Comparison of ENCODE assay signal across 1 cellular context in genomic region chr7:76359111-76359986, GRCh38.
TF ChIP-seq lines count a peak whose summit lies in the region.

No MANE protein-coding gene starts in this region.

TF ChIP-seq in K562, 482 proteins besides CTCF, POLR2A, EP300 and RAD21 (continued from another document and continues in another):
- TF ChIP-seq ZBTB26 (CRISPR knock-in tag; IDR thresholded peaks at IDR 0.05): 0 out of 2 replicates have a peak, but pooled peaks have one; percentile 73
- TF ChIP-seq MYC (IDR thresholded peaks at IDR 0.05; ENCODE audit: low read depth, low read length): peak; percentile 55; the same call in 1 of the 2 replicates
- TF ChIP-seq MYC (CRISPR knock-in tag; IDR thresholded peaks at IDR 0.05; ENCODE audit: borderline replicate concordance, low read depth): no peak; the same call in 1 of the 2 replicates
- peak; percentile 48; the same call in 1 of the 2 replicates for TF ChIP-seq SOX6 (IDR thresholded peaks at IDR 0.05)
- TF ChIP-seq GATAD2A (IDR thresholded peaks at IDR 0.05): peak; percentile 33; the same call in 1 of the 2 replicates
- TF ChIP-seq ZSCAN32 (CRISPR knock-in tag; IDR thresholded peaks at IDR 0.05): no peak
- TF ChIP-seq NBN (IDR thresholded peaks at IDR 0.05; ENCODE audit: low read depth): peak; percentile 63
- TF ChIP-seq TFAM (CRISPR knock-in tag; conservative IDR thresholded peaks at IDR 0.05): no peak
- no peak for TF ChIP-seq ZNF551 (CRISPR knock-in tag; IDR thresholded peaks at IDR 0.05)
- TF ChIP-seq TOE1 (IDR thresholded peaks at IDR 0.05; ENCODE audit: borderline replicate concordance): peak; percentile 76
- TF ChIP-seq TOE1 (CRISPR knock-in tag; IDR thresholded peaks at IDR 0.05; ENCODE audit: borderline replicate concordance, low read depth): no peak
- peak; percentile 60 for TF ChIP-seq NR2C1 (IDR thresholded peaks at IDR 0.05)
- TF ChIP-seq NR2C1 (tag; IDR thresholded peaks at IDR 0.05): peak; percentile 70
- TF ChIP-seq CBFA2T3 (IDR thresholded peaks at IDR 0.05): no peak
- TF ChIP-seq JUN (IDR thresholded peaks at IDR 0.05; ENCODE audit: borderline replicate concordance, low read depth, low read length): peak; percentile 82; the same call in 1 of the 2 replicates
- no peak for TF ChIP-seq JUN (CRISPR knock-in tag; IDR thresholded peaks at IDR 0.05; ENCODE audit: borderline replicate concordance)
- TF ChIP-seq PCBP1 (IDR thresholded peaks at IDR 0.05; ENCODE audit: low read depth, low read length, poor library complexity, severe bottlenecking): no peak
- TF ChIP-seq ZNF583 (CRISPR knock-in tag; IDR thresholded peaks at IDR 0.05): 0 out of 2 replicates have a peak, but pooled peaks have one; percentile 52
- TF ChIP-seq FOXJ3 (CRISPR knock-in tag; IDR thresholded peaks at IDR 0.05): no peak
- no peak for TF ChIP-seq ZKSCAN8 (CRISPR knock-in tag; IDR thresholded peaks at IDR 0.05)
- no peak; the same call in 1 of the 2 replicates for TF ChIP-seq GTF2E2 (tag; IDR thresholded peaks at IDR 0.05)
- TF ChIP-seq NFIC (IDR thresholded peaks at IDR 0.05): peak; percentile 18; the same call in 1 of the 2 replicates
- TF ChIP-seq HDAC2 (IDR thresholded peaks at IDR 0.05): peak; percentile 58; the same call in 1 of the 2 replicates
- TF ChIP-seq MNT (conservative IDR thresholded peaks at IDR 0.05): peak in 1 of 2 experiments; percentile 42; a peak in 2 of 4 replicates
- TF ChIP-seq ZNF408 (CRISPR knock-in tag; IDR thresholded peaks at IDR 0.05; ENCODE audit: low read depth): no peak
- TF ChIP-seq NR3C1 (CRISPR knock-in tag; IDR thresholded peaks at IDR 0.05): no peak
- no peak for TF ChIP-seq ZNF79 (CRISPR knock-in tag; IDR thresholded peaks at IDR 0.05; ENCODE audit: low read depth)
- TF ChIP-seq E2F6 (IDR thresholded peaks at IDR 0.05; ENCODE audit: borderline replicate concordance in 1 of 2, extremely low read depth in 1 of 2, insufficient read depth in 1 of 2, insufficient read length in 1 of 2, low read depth in 1 of 2, low read length in 1 of 2, poor library complexity in 1 of 2, severe bottlenecking in 1 of 2): no peak
- TF ChIP-seq DLX4 (CRISPR knock-in tag; IDR thresholded peaks at IDR 0.05): no peak
- no peak for TF ChIP-seq CEBPZ (IDR thresholded peaks at IDR 0.05; ENCODE audit: borderline replicate concordance, low read depth, low read length)
- 0 out of 2 replicates have a peak, but pooled peaks have one; percentile 60 for TF ChIP-seq SMAD4 (CRISPR knock-in tag; conservative IDR thresholded peaks at IDR 0.05)
- no peak for TF ChIP-seq SLC30A9 (CRISPR knock-in tag; IDR thresholded peaks at IDR 0.05)
- no peak for TF ChIP-seq NCOA4 (IDR thresholded peaks at IDR 0.05; ENCODE audit: partially characterized antibody)
- peak in 1 of 2 experiments; percentile 46; a peak in 1 of 4 replicates for TF ChIP-seq ZMIZ1 (IDR thresholded peaks at IDR 0.05; ENCODE audit: low read depth in 2 of 2, low read length in 2 of 2)
- TF ChIP-seq RBM39 (optimal IDR thresholded peaks at IDR 0.05; ENCODE audit: low read depth, low read length): no peak
- TF ChIP-seq STAT5A (IDR thresholded peaks at IDR 0.05; ENCODE audit: borderline replicate concordance, low read length): no peak; the same call in 1 of the 2 replicates
- no peak for TF ChIP-seq NKRF (IDR thresholded peaks at IDR 0.05; ENCODE audit: borderline replicate concordance)
- no peak for TF ChIP-seq CHD1 (IDR thresholded peaks at IDR 0.05; ENCODE audit: low read length)
- no peak for TF ChIP-seq ZC3H8 (IDR thresholded peaks at IDR 0.05)
- TF ChIP-seq PHB2 (IDR thresholded peaks at IDR 0.05; ENCODE audit: low read depth): no peak; the same call in 1 of the 2 replicates
- peak; percentile 83 for TF ChIP-seq DPF2 (IDR thresholded peaks at IDR 0.05)
- TF ChIP-seq HNRNPK (IDR thresholded peaks at IDR 0.05; ENCODE audit: low read depth, low read length, poor library complexity, severe bottlenecking): no peak
- no peak for TF ChIP-seq ZNF12 (CRISPR knock-in tag; IDR thresholded peaks at IDR 0.05)
- 0 out of 2 replicates have a peak, but pooled peaks have one; percentile 28 for TF ChIP-seq JUNB (CRISPR knock-in tag; conservative IDR thresholded peaks at IDR 0.05)
- TF ChIP-seq CREB1 (IDR thresholded peaks at IDR 0.05): peak; percentile 67; the same call in 1 of the 2 replicates
- peak; percentile 59 for TF ChIP-seq CREB1 (CRISPR knock-in tag; IDR thresholded peaks at IDR 0.05)
- peak; percentile 78 for TF ChIP-seq ZNF316 (IDR thresholded peaks at IDR 0.05)
- TF ChIP-seq NFIX (CRISPR knock-in tag; IDR thresholded peaks at IDR 0.05; ENCODE audit: low read depth): no peak
- no peak for TF ChIP-seq ZNF445 (CRISPR knock-in tag; IDR thresholded peaks at IDR 0.05; ENCODE audit: low read depth)
- no peak for TF ChIP-seq BRF1 (IDR thresholded peaks at IDR 0.05; ENCODE audit: borderline replicate concordance, extremely low read depth, insufficient read length)
- TF ChIP-seq STAT5B (CRISPR knock-in tag; IDR thresholded peaks at IDR 0.05): no peak
- TF ChIP-seq TSC22D4 (tag; IDR thresholded peaks at IDR 0.05): no peak
- peak; percentile 89; the same call in 1 of the 2 replicates for TF ChIP-seq HDGF (IDR thresholded peaks at IDR 0.05)
- no peak for TF ChIP-seq HDAC1 (IDR thresholded peaks at IDR 0.05)
- no peak for TF ChIP-seq NELFE (IDR thresholded peaks at IDR 0.05; ENCODE audit: insufficient read depth, insufficient read length)
- no peak for TF ChIP-seq KHSRP (IDR thresholded peaks at IDR 0.05)
- TF ChIP-seq CXXC5 (CRISPR knock-in tag; IDR thresholded peaks at IDR 0.05): peak; percentile 4
- peak; percentile 65; the same call in 1 of the 2 replicates for TF ChIP-seq ZNF76 (CRISPR knock-in tag; IDR thresholded peaks at IDR 0.05; ENCODE audit: borderline replicate concordance)
- TF ChIP-seq USF1 (CRISPR knock-in tag; IDR thresholded peaks at IDR 0.05): no peak
- TF ChIP-seq ZNF280A (IDR thresholded peaks at IDR 0.05; ENCODE audit: low read depth, partially characterized antibody): no peak
